Comparison of ENCODE assay signal across 1 cellular context in the genomic region with DNA sequence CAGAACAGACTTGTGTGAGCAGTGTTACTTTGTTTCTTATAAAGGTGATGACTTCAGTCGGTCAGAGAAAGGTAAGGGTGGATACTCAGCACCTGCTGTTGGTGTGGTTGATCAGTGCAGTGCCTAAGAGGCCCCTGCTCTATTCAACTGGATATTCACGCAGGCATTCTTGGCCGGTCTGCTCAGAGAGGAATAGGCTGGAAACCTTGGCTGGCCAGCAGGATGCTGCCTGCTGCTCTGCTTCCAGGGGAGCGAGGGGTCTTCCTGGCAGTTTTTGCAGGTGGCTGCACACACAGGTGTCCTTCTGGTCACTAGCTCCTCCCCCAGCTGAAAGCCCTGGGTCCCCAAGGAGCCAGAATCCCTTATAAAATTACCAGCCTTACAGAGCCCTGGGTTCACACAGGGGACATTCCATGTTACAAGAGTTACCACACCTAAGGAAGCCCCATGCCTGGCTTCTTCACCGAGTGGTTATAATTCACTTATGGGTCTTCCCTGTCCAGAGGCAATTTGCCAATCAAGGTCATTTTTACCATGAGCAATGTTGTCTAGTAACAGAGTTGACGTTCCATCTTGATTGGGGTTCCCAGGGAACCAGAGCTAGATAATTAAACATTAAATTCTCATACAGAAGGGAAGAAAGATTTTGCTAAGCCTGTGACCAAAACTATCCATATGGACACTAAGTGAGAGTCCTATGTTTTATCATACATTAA.
TF ChIP-seq lines count a peak whose summit lies in the region.

No MANE protein-coding gene starts in this region.

TF ChIP-seq in SK-N-SH treated with all-trans-retinoic acid at 6 μM for 48 hours, 23 proteins besides CTCF, POLR2A, EP300 and RAD21 (continued from another document):
- TF ChIP-seq, protein P1, sequence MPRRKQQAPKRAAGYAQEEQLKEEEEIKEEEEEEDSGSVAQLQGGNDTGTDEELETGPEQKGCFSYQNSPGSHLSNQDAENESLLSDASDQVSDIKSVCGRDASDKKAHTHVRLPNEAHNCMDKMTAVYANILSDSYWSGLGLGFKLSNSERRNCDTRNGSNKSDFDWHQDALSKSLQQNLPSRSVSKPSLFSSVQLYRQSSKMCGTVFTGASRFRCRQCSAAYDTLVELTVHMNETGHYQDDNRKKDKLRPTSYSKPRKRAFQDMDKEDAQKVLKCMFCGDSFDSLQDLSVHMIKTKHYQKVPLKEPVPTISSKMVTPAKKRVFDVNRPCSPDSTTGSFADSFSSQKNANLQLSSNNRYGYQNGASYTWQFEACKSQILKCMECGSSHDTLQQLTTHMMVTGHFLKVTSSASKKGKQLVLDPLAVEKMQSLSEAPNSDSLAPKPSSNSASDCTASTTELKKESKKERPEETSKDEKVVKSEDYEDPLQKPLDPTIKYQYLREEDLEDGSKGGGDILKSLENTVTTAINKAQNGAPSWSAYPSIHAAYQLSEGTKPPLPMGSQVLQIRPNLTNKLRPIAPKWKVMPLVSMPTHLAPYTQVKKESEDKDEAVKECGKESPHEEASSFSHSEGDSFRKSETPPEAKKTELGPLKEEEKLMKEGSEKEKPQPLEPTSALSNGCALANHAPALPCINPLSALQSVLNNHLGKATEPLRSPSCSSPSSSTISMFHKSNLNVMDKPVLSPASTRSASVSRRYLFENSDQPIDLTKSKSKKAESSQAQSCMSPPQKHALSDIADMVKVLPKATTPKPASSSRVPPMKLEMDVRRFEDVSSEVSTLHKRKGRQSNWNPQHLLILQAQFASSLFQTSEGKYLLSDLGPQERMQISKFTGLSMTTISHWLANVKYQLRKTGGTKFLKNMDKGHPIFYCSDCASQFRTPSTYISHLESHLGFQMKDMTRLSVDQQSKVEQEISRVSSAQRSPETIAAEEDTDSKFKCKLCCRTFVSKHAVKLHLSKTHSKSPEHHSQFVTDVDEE (CRISPR knock-in tag; IDR thresholded peaks at IDR 0.05), result peak; percentile 79; the same call in 1 of the 2 replicates
- no peak for TF ChIP-seq SNAI2 (CRISPR knock-in tag; IDR thresholded peaks at IDR 0.05)
- TF ChIP-seq OSR1 (CRISPR knock-in tag; IDR thresholded peaks at IDR 0.05), result no peak
- no peak for TF ChIP-seq CSDC2 (CRISPR knock-in tag; IDR thresholded peaks at IDR 0.05)
- no peak for TF ChIP-seq CREB5 (CRISPR knock-in tag; IDR thresholded peaks at IDR 0.05; ENCODE audit: low read depth)
